8 cellular contexts compared by ENCODE assay signal in genomic region chr11:7986768-7987559, GRCh38. TPM values are rescaled to one million over a fixed set of nuclear protein-coding genes. Genes with fewer than 3 reads are reported as not detected.
DNase-seq lines count a peak whose midpoint lies in the region; ATAC-seq and TF ChIP-seq lines count a peak whose summit lies in the region.

A gene with protein sequence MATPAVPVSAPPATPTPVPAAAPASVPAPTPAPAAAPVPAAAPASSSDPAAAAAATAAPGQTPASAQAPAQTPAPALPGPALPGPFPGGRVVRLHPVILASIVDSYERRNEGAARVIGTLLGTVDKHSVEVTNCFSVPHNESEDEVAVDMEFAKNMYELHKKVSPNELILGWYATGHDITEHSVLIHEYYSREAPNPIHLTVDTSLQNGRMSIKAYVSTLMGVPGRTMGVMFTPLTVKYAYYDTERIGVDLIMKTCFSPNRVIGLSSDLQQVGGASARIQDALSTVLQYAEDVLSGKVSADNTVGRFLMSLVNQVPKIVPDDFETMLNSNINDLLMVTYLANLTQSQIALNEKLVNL (plus strand): TSS chr11:7987337. CDS start chr11:7987353, 16 bp downstream.

- H3K4me3 ChIP-seq in duodenal mucosa (ENCODE audit: low read depth in 1 of 2, low read length in 2 of 2) (peak within 1 kb of the TSS; percentile 87 to 97), right lobe of liver (peak within 1 kb of the TSS; percentile 79 to 81 (median 81))

- no peaks in the 10 kb centered on the region for H3K9me3 Mint-ChIP-seq in CD4-positive, alpha-beta T cell
- H3K9me3 Mint-ChIP-seq in activated CD4-positive, alpha-beta memory T cell treated with anti-CD3 and anti-CD28 coated beads for 36 hours = no peaks in the 10 kb centered on the region

- CTCF ChIA-PET in CD4-positive, alpha-beta T cell (lab: Charles Lee) = interaction anchor here (0.7 to 1.9 kb wide), 10 partner anchors 9 to 473 kb away, joined by 3 to 25 read pairs (median 4); partner anchors contain the start of gene PPFIBP2
- CTCF ChIA-PET in activated CD4-positive, alpha-beta memory T cell treated with anti-CD3 and anti-CD28 coated beads for 36 hours (lab: Charles Lee) = interaction anchor here (0.6 to 2.2 kb wide), 36 partner anchors 9 to 889 kb away, joined by 3 to 115 read pairs (median 4); partner anchors contain the start of genes PPFIBP2 and RIC3

- H3K27ac Mint-ChIP-seq in CD4-positive, alpha-beta T cell = peak within 1 kb of the TSS; percentile 79
- peak within 1 kb of the TSS; percentile 91 for H3K27ac Mint-ChIP-seq in activated CD4-positive, alpha-beta memory T cell treated with anti-CD3 and anti-CD28 coated beads for 36 hours

- peak; percentile 56 for TF ChIP-seq POLR2A in right lobe of liver (IDR thresholded peaks at IDR 0.05)

- peak within 1 kb of the TSS; percentile 88 for H3K4me3 Mint-ChIP-seq in CD4-positive, alpha-beta T cell
- H3K4me3 Mint-ChIP-seq in activated CD4-positive, alpha-beta memory T cell treated with anti-CD3 and anti-CD28 coated beads for 36 hours = peak within 1 kb of the TSS; percentile 93

- ATAC-seq in CD4-positive, alpha-beta T cell (ENCODE audit: poor library complexity) = peak; percentile 95
- ATAC-seq in GM19452 (IDR thresholded peaks at IDR 0.05; ENCODE audit: unreplicated experiment) (peak; percentile 91), right lobe of liver (peak; percentile 99)

- H3K36me3 ChIP-seq in duodenal mucosa (ENCODE audit: control insufficient read depth in 1 of 2, insufficient read depth in 2 of 2, low read length in 2 of 2) = peaks cover 4 to 8% of the 10 kb centered on the region in 2 donors
- H3K36me3 ChIP-seq in right lobe of liver = peaks cover 0 to 6% (median 0%) of the 10 kb centered on the region in 4 donors

- peaks cover 47% of the 10 kb centered on the region for H3K4me1 Mint-ChIP-seq in CD4-positive, alpha-beta T cell (ENCODE audit: low read depth)
- H3K4me1 Mint-ChIP-seq in activated CD4-positive, alpha-beta memory T cell treated with anti-CD3 and anti-CD28 coated beads for 36 hours (ENCODE audit: low read depth) = peaks cover 40% of the 10 kb centered on the region

- peak; percentile 92 for TF ChIP-seq CTCF in CD4-positive, alpha-beta T cell (IDR thresholded peaks at IDR 0.05)
- peak; percentile 76 to 92 (median 88) for TF ChIP-seq CTCF in right lobe of liver (IDR thresholded peaks at IDR 0.05)

- H3K36me3 Mint-ChIP-seq in CD4-positive, alpha-beta T cell (ENCODE audit: low read depth) = peaks cover 34% of the 10 kb centered on the region
- peaks cover 12% of the 10 kb centered on the region for H3K36me3 Mint-ChIP-seq in activated CD4-positive, alpha-beta memory T cell treated with anti-CD3 and anti-CD28 coated beads for 36 hours

- POLR2A ChIA-PET in CD4-positive, alpha-beta T cell (lab: Charles Lee) = interaction anchor here (0.6 to 1.6 kb wide), 24 partner anchors 8 to 1581 kb away, joined by 3 to 8 read pairs (median 4); partner anchors contain the start of genes ARFIP2, MRPL17, TIMM10B and ZNF143
- POLR2A ChIA-PET in activated CD4-positive, alpha-beta memory T cell treated with anti-CD3 and anti-CD28 coated beads for 36 hours (lab: Charles Lee) = interaction anchor here (0.6 to 1.6 kb wide), 7 partner anchors 16 to 97 kb away, joined by 3 to 7 read pairs (median 4); no protein-coding TSS in a partner anchor

- H3K27me3 Mint-ChIP-seq in CD4-positive, alpha-beta T cell = no peaks in the 10 kb centered on the region
- H3K27me3 Mint-ChIP-seq in activated CD4-positive, alpha-beta memory T cell treated with anti-CD3 and anti-CD28 coated beads for 36 hours = no peaks in the 10 kb centered on the region

- peak; percentile 78 to 93 (median 83) for DNase-seq in CD4-positive, alpha-beta T cell
- DNase-seq in HK-2 (ENCODE audit: unreplicated experiment) (peak; percentile 87), NCI-H82 treated with DMSO at 0.1 percent for 48 hours (lab: John Stamatoyannopoulos, UW; ENCODE audit: unreplicated experiment) (peak; percentile 98), right lobe of liver (peak; percentile 76 to 94 (median 86))
- DNase-seq in activated CD4-positive, alpha-beta memory T cell treated with anti-CD3 and anti-CD28 coated beads for 36 hours = peak; percentile 93
- peak; percentile 76 to 90 for DNase-seq in stimulated activated CD4-positive, alpha-beta T cell treated with anti-CD3 and anti-CD28 coated beads, Interleukin-4, amount 100 ng/mL, for 4 hours

- peak within 1 kb of the TSS; percentile 56 to 70 for H3K9ac ChIP-seq in duodenal mucosa (ENCODE audit: low read depth in 1 of 2, low read length in 2 of 2)

- H3K4me1 ChIP-seq in duodenal mucosa (ENCODE audit: control insufficient read depth in 1 of 2, insufficient read depth in 2 of 2, low read length in 2 of 2) (peaks cover 15 to 20% of the 10 kb centered on the region in 2 donors), right lobe of liver (peaks cover 0 to 22% (median 8%) of the 10 kb centered on the region in 4 donors)

- intact Hi-C loops in CD4-positive, alpha-beta T cell (cut with DNase I, micrococcal nuclease) = loop anchor here (1.0 to 10.0 kb wide), 10 partner anchors 94 to 1750 kb away; partner anchors contain the start of genes PPFIBP2 (in 2 of the 2), ARFIP2 (in 1 of the 2), CNGA4 (in 1 of the 2) and ILK (in 1 of the 2)
- intact Hi-C loops in activated CD4-positive, alpha-beta memory T cell treated with anti-CD3 and anti-CD28 coated beads for 36 hours (cut with micrococcal nuclease) = loop anchor here (1.0 to 10.0 kb wide), 3 partner anchors 95 to 698 kb away; partner anchors contain the start of genes PPFIBP2, RPL27A and TRIM66
- intact Hi-C loops in right lobe of liver (cut with DNase I) = loop anchor here (5.0 kb wide), 1 partner anchor 95 kb away; no protein-coding TSS in a partner anchor

- peak within 1 kb of the TSS; percentile 52 for H3K27ac ChIP-seq in CD4-positive, alpha-beta T cell (ENCODE audit: low read depth, low read length)
- no peak within 1 kb of the TSS for H3K27ac ChIP-seq in duodenal mucosa (ENCODE audit: low read depth, low read length)
- H3K27ac ChIP-seq in right lobe of liver = peak within 1 kb of the TSS; percentile 48 to 55 (median 53)

- no peaks in the 10 kb centered on the region for H3K9me3 ChIP-seq in CD4-positive, alpha-beta T cell (ENCODE audit: control insufficient read depth, low read length)
- no peaks in the 10 kb centered on the region for H3K9me3 ChIP-seq in duodenal mucosa (ENCODE audit: control insufficient read depth in 1 of 2, low read length in 2 of 2)
- no peaks in the 10 kb centered on the region for H3K9me3 ChIP-seq in right lobe of liver

- H3K27me3 ChIP-seq in CD4-positive, alpha-beta T cell (ENCODE audit: control insufficient read depth, insufficient read depth, low read length) = no peaks in the 10 kb centered on the region
- H3K27me3 ChIP-seq in duodenal mucosa (ENCODE audit: control insufficient read depth in 1 of 2, insufficient read depth in 2 of 2, low read length in 2 of 2) = no peaks in the 10 kb centered on the region
- H3K27me3 ChIP-seq in right lobe of liver = no peaks in the 10 kb centered on the region

- 1% methylated on average over 46 of the region's 47 CpGs for WGBS in right lobe of liver (ENCODE audit: insufficient coverage, low coverage, low lambda C conversion rate, missing lambda C conversion rate)

RNA-seq across cellular contexts. Expression of the gene that starts here (rescaled TPM):
- 100 to 1,000 TPM; 338 to 348 TPM for total RNA-seq in CD4-positive, alpha-beta T cell
- 100 to 1,000 TPM; 309 to 319 TPM for total RNA-seq in activated CD4-positive, alpha-beta memory T cell treated with anti-CD3 and anti-CD28 coated beads for 36 hours
- 10 to 100 TPM; 69.9 to 97.0 (median 84.0) TPM for total RNA-seq in right lobe of liver
